30 cellular contexts compared by ENCODE assay signal in the genomic region with DNA sequence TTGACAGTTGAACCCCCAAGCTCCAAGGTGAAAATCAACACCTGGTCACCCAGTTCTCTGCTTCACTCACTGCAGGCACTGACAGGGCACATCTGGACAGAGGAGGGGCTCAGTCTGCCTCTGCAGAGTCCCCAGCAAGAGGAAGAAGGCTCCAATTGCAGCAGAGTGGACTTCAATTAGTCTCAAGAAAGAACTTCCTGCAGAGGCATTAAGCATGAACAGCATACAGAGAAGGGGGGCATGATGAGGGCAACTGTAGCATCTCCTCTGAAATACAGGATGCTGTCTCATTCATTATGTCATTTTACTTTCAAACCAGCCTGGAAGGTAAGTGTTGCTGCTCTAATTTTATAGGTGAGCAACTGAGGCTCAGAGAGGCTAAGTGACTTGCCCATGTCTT.
"Had no signal": no experiment of that assay in that cellular context is flagged by ENCODE, and none has a peak within 500 bp of the region (broad histone marks: within the 10 kb centered on the region; RNA-seq: fewer than 3 reads in every experiment).

No MANE protein-coding gene starts in this region.

- H3K4me1 ChIP-seq: parathyroid adenoma, uterus had no signal

- H3K4me3 ChIP-seq: psoas muscle, sigmoid colon, uterus had no signal

- H3K27ac Mint-ChIP-seq: activated CD4-positive, alpha-beta T cell treated with anti-CD3 and anti-CD28 coated beads, Interleukin-2, amount 10 ng/mL, durations not matched to agents 7 days and 5 days; activated CD8-positive, alpha-beta memory T cell treated with anti-CD3 and anti-CD28 coated beads, Interleukin-2, amount 10 ng/mL, durations not matched to agents 7 days and 5 days; activated CD8-positive, alpha-beta T cell treated with anti-CD3 and anti-CD28 coated beads, Interleukin-2, amount 10 ng/mL, durations not matched to agents 7 days and 5 days; dendritic cell treated with granulocyte-macrophage colony-stimulating factor and Interleukin-4, amounts not matched to agents 40 ng/mL and 50 ng/mL, for 4 days; endodermal cell; naive thymus-derived CD4-positive, alpha-beta T cell; stimulated activated naive CD8-positive, alpha-beta T cell treated with anti-CD3 and anti-CD28 coated beads, Interleukin-15, amount 100 ng/mL, for 72 hours; type B pancreatic cell; WTC11 had no signal

- H3K9ac ChIP-seq: parathyroid adenoma had no signal

- H3K27me3 Mint-ChIP-seq: activated CD4-positive, alpha-beta T cell treated with anti-CD3 and anti-CD28 coated beads, Interleukin-2, amount 10 ng/mL, durations not matched to agents 7 days and 5 days; stimulated activated naive CD8-positive, alpha-beta T cell treated with anti-CD3 and anti-CD28 coated beads, Interleukin-15, amount 100 ng/mL, for 72 hours; type B pancreatic cell had no signal

- H3K27me3 ChIP-seq: sigmoid colon, uterus had no signal

- DNase-seq: activated CD4-positive, alpha-beta T cell treated with anti-CD3 and anti-CD28 coated beads for 1 hour; activated CD4-positive, alpha-beta T cell treated with anti-CD3 and anti-CD28 coated beads, Interleukin-2, amount 10 ng/mL, durations not matched to agents 7 days and 5 days; activated CD8-positive, alpha-beta memory T cell treated with anti-CD3 and anti-CD28 coated beads, Interleukin-2, amount 10 ng/mL, durations not matched to agents 7 days and 5 days; activated CD8-positive, alpha-beta T cell treated with anti-CD3 and anti-CD28 coated beads, Interleukin-2, amount 10 ng/mL, durations not matched to agents 7 days and 5 days; activated effector memory CD4-positive, alpha-beta T cell treated with Interleukin-2 at 50 U/mL for 16 hours; activated naive CD4-positive, alpha-beta T cell treated with anti-CD3 and anti-CD28 coated beads for 36 hours; activated T-cell treated with anti-CD3 and anti-CD28 coated beads, Interleukin-2, amount 50 U/mL, for 48 hours; amygdala; central memory CD4-positive, alpha-beta T cell; endodermal cell; foreskin fibroblast; head of caudate nucleus; hippocampal formation; left cardiac atrium; mammary epithelial cell; midbrain; naive thymus-derived CD4-positive, alpha-beta T cell; psoas muscle; sigmoid colon; small intestine; stimulated activated CD4-positive, alpha-beta T cell treated with anti-CD3 and anti-CD28 coated beads, Interleukin-4, amount 100 ng/mL, for 24 hours; stimulated activated naive CD8-positive, alpha-beta T cell treated with anti-CD3 and anti-CD28 coated beads, Interleukin-15, amount 100 ng/mL, for 72 hours; substantia nigra; T-helper 2 cell; uterus had no signal

- H3K36me3 ChIP-seq: sigmoid colon, uterus had no signal

- H3K36me3 Mint-ChIP-seq: stimulated activated effector memory CD8-positive, alpha-beta T cell treated with anti-CD3 and anti-CD28 coated beads, Interleukin-12 subunit alpha, Interleukin-12 subunit beta, amount 100 ng/mL, for 72 hours; type B pancreatic cell; WTC11 had no signal

- H3K4me3 Mint-ChIP-seq: activated CD4-positive, alpha-beta T cell treated with anti-CD3 and anti-CD28 coated beads, Interleukin-2, amount 10 ng/mL, durations not matched to agents 7 days and 5 days; activated CD8-positive, alpha-beta memory T cell treated with anti-CD3 and anti-CD28 coated beads, Interleukin-2, amount 10 ng/mL, durations not matched to agents 7 days and 5 days; activated CD8-positive, alpha-beta T cell treated with anti-CD3 and anti-CD28 coated beads, Interleukin-2, amount 10 ng/mL, durations not matched to agents 7 days and 5 days; activated naive CD4-positive, alpha-beta T cell treated with anti-CD3 and anti-CD28 coated beads for 36 hours; dendritic cell treated with granulocyte-macrophage colony-stimulating factor and Interleukin-4, amounts not matched to agents 40 ng/mL and 50 ng/mL, for 4 days; endodermal cell; naive thymus-derived CD4-positive, alpha-beta T cell; stimulated activated effector memory CD8-positive, alpha-beta T cell treated with anti-CD3 and anti-CD28 coated beads, Interleukin-12 subunit alpha, Interleukin-12 subunit beta, amount 100 ng/mL, for 72 hours; stimulated activated naive CD8-positive, alpha-beta T cell treated with anti-CD3 and anti-CD28 coated beads, Interleukin-15, amount 100 ng/mL, for 72 hours; type B pancreatic cell; WTC11 had no signal

- H3K79me2 ChIP-seq: parathyroid adenoma had no signal

- H2AFZ ChIP-seq: parathyroid adenoma had no signal

- H3K27ac ChIP-seq: parathyroid adenoma, psoas muscle, sigmoid colon, uterus had no signal

- H3K9me3 Mint-ChIP-seq: activated CD4-positive, alpha-beta T cell treated with anti-CD3 and anti-CD28 coated beads, Interleukin-2, amount 10 ng/mL, durations not matched to agents 7 days and 5 days; activated naive CD4-positive, alpha-beta T cell treated with anti-CD3 and anti-CD28 coated beads for 36 hours; dendritic cell treated with granulocyte-macrophage colony-stimulating factor and Interleukin-4, amounts not matched to agents 40 ng/mL and 50 ng/mL, for 4 days; stimulated activated effector memory CD8-positive, alpha-beta T cell treated with anti-CD3 and anti-CD28 coated beads, Interleukin-12 subunit alpha, Interleukin-12 subunit beta, amount 100 ng/mL, for 72 hours; stimulated activated naive CD8-positive, alpha-beta T cell treated with anti-CD3 and anti-CD28 coated beads, Interleukin-15, amount 100 ng/mL, for 72 hours; type B pancreatic cell had no signal

- H3K9me3 ChIP-seq: psoas muscle, sigmoid colon, uterus had no signal

- ATAC-seq: activated CD8-positive, alpha-beta memory T cell treated with anti-CD3 and anti-CD28 coated beads, Interleukin-2, amount 10 ng/mL, durations not matched to agents 7 days and 5 days; activated CD8-positive, alpha-beta T cell treated with anti-CD3 and anti-CD28 coated beads, Interleukin-2, amount 10 ng/mL, durations not matched to agents 7 days and 5 days; naive thymus-derived CD4-positive, alpha-beta T cell; psoas muscle; stimulated activated effector memory CD8-positive, alpha-beta T cell treated with anti-CD3 and anti-CD28 coated beads, Interleukin-12 subunit alpha, Interleukin-12 subunit beta, amount 100 ng/mL, for 72 hours; stimulated activated naive CD8-positive, alpha-beta T cell treated with anti-CD3 and anti-CD28 coated beads, Interleukin-15, amount 100 ng/mL, for 72 hours; WTC11 had no signal
